In the genomic region with DNA sequence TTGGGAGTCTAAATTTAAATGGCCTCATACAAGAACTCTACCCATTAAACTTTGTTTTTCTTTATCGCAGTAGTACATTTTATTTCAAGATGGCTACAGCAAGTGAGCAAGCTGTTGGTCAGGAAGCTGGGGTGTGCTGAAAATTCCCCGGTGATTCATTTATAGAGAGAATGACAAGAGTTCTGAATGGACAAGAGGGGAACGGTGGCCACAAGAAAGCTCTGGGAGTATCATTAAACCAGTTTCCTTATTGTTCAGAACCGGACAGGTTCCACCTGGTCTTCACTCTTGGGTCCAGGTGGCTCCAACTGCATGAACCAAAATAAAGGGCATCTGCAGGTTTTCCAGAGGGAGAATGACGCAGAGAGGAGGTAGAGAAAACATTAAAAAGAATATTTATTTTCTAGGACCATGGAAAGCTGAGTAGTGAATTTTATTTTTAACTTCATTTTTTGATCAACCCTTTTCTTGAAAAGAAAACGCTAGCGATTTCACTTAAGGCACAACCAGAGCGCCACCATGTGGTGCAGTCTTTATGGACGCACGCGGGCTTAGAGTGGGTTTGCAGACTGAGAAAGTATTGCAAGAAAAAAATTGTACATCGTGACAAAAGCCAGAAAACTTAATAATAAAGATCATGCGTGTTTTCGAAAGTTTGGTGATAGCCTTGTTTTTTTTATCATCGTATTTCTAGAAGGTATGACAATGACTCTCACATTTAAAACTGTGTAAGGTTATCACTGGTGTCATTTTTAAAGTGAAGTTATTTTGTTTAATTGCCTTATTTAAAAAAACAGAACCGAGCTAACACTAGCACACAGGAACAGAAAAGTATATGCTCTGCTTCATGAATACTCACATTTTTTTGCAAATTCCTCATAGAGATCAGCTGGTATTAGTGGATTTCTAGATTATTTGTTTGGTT, we compare ENCODE assay signal across 8 cellular contexts.
DNase-seq lines count a peak whose midpoint lies in the region; ATAC-seq, FAIRE-seq and TF ChIP-seq lines count a peak whose summit lies in the region.

No MANE protein-coding gene starts in this region.

- CTCF ChIA-PET in SK-N-SH (lab: Yijun Ruan, JAX) = interaction anchor here (0.6 to 7.5 kb wide), 52 partner anchors 8 to 587 kb away, joined by 3 to 161 read pairs (median 4); a partner anchor contains a TSS
- CTCF ChIA-PET in activated CD8-positive, alpha-beta memory T cell treated with anti-CD3 and anti-CD28 coated beads, Interleukin-2, amount 10 ng/mL, durations not matched to agents 7 days and 5 days (lab: Charles Lee) = no interaction called here

- peak; percentile 96 for TF ChIP-seq RAD21 in SK-N-SH (IDR thresholded peaks at IDR 0.05; ENCODE audit: low read length)

- no peaks in the 10 kb centered on the region for H3F3A ChIP-seq in MM.1S (ENCODE audit: insufficient read depth, low read length)
- H3F3A ChIP-seq in SK-N-SH (replicated peaks; ENCODE audit: insufficient read depth) = no peaks in the 10 kb centered on the region

- peaks cover 12% of the 10 kb centered on the region for H3K9me3 Mint-ChIP-seq in activated CD8-positive, alpha-beta memory T cell treated with anti-CD3 and anti-CD28 coated beads, Interleukin-2, amount 10 ng/mL, durations not matched to agents 7 days and 5 days (ENCODE audit: low read depth)

- no peaks in the 10 kb centered on the region for H3K36me3 Mint-ChIP-seq in activated CD8-positive, alpha-beta memory T cell treated with anti-CD3 and anti-CD28 coated beads, Interleukin-2, amount 10 ng/mL, durations not matched to agents 7 days and 5 days

- no peak for FAIRE-seq in pancreas (lab: Jason Lieb, UNC)

- no peaks in the 10 kb centered on the region for H3K4me1 ChIP-seq in MM.1S (ENCODE audit: low read length)
- H3K4me1 ChIP-seq in SK-N-SH (ENCODE audit: control insufficient read depth in 1 of 2, insufficient read depth in 2 of 2, low read depth in 1 of 2, low read length in 1 of 2) = peaks cover 0 to 3% of the 10 kb centered on the region in 2 experiments; a peak in 2 of 4 replicates
- no peaks in the 10 kb centered on the region for H3K4me1 ChIP-seq in pancreas

- no peak overlapping the region for H3K9ac ChIP-seq in MM.1S (ENCODE audit: low read length)
- no peak overlapping the region for H3K9ac ChIP-seq in SK-N-SH

- no peaks in the 10 kb centered on the region for H3K27me3 Mint-ChIP-seq in activated CD8-positive, alpha-beta memory T cell treated with anti-CD3 and anti-CD28 coated beads, Interleukin-2, amount 10 ng/mL, durations not matched to agents 7 days and 5 days

- H3K36me3 ChIP-seq in MM.1S (replicated peaks; ENCODE audit: insufficient read depth, low read length) (no peaks in the 10 kb centered on the region), SK-N-SH (replicated peaks in 1 of 2; ENCODE audit: control insufficient read depth in 1 of 2, insufficient read depth in 2 of 2, low read length in 1 of 2) (no peaks in the 10 kb centered on the region), pancreas (no peaks in the 10 kb centered on the region)

- DNase-seq in GM10266 (ENCODE audit: extremely low spot score) (peak; percentile 7), H4 (ENCODE audit: low spot score) (peak; percentile 47), MM.1S (peak; percentile 53), SK-N-SH (peak; percentile 36), fibroblast of the conjunctiva (ENCODE audit: low read depth) (peak; percentile 39), pancreas (peak in 5 of 6 donors; percentile 22 to 73 (median 40))
- no peak for DNase-seq in activated CD8-positive, alpha-beta memory T cell treated with anti-CD3 and anti-CD28 coated beads, Interleukin-2, amount 10 ng/mL, durations not matched to agents 7 days and 5 days

- H3K9me3 ChIP-seq in MM.1S (replicated peaks; ENCODE audit: insufficient read depth, low read length) (no peaks in the 10 kb centered on the region), SK-N-SH (no peaks in the 10 kb centered on the region), pancreas (no peaks in the 10 kb centered on the region)

- H3K27me3 ChIP-seq in MM.1S (replicated peaks; ENCODE audit: insufficient read depth, low read length) (no peaks in the 10 kb centered on the region), SK-N-SH (ENCODE audit: insufficient read depth) (no peaks in the 10 kb centered on the region), pancreas (no peaks in the 10 kb centered on the region)

- 17% methylated on average over 16 of the region's 16 CpGs for WGBS in SK-N-SH (ENCODE audit: low lambda C conversion rate)
- WGBS in pancreas, 2 donors = 15% methylated on average over 16 of the region's 16 CpGs

- peak overlapping the region; percentile 26; the same call in 1 of the 2 replicates for H3K4me2 ChIP-seq in MM.1S (ENCODE audit: low read depth, low read length)
- H3K4me2 ChIP-seq in SK-N-SH = no peak overlapping the region

- 0 out of 2 replicates have a peak overlapping the region, but pooled peaks have one; percentile 45 for H2AFZ ChIP-seq in MM.1S (ENCODE audit: low read length)
- no peak overlapping the region; the same call in 1 of the 2 replicates for H2AFZ ChIP-seq in SK-N-SH (ENCODE audit: low read depth)

- H3K79me2 ChIP-seq in MM.1S (ENCODE audit: low read length) = no peaks in the 10 kb centered on the region
- H3K79me2 ChIP-seq in SK-N-SH (ENCODE audit: insufficient read depth) = no peaks in the 10 kb centered on the region

- POLR2A ChIA-PET in SK-N-SH (lab: Yijun Ruan, JAX) = interaction anchor here (1.0 kb wide), 1 partner anchor 200 kb away, joined by 4 read pairs; no protein-coding TSS in a partner anchor

- H3K27ac ChIP-seq in MM.1S (ENCODE audit: low read length) (no peak overlapping the region), SK-N-SH (ENCODE audit: low read depth in 2 of 2, low read length in 1 of 2) (no peak overlapping the region), pancreas (no peak overlapping the region)

- TF ChIP-seq CTCF in GM10266 (IDR thresholded peaks at IDR 0.05; ENCODE audit: control insufficient read depth, insufficient read depth, low read depth, missing control alignments) (peak; percentile 74), MM.1S (IDR thresholded peaks at IDR 0.05; ENCODE audit: low read length) (peak; percentile 56), SK-N-SH (IDR thresholded peaks at IDR 0.05) (peak; percentile 91), pancreas (IDR thresholded peaks at IDR 0.05) (peak; percentile 21 to 63 (median 46))

- no peaks in the 10 kb centered on the region for H3K4me1 Mint-ChIP-seq in activated CD8-positive, alpha-beta memory T cell treated with anti-CD3 and anti-CD28 coated beads, Interleukin-2, amount 10 ng/mL, durations not matched to agents 7 days and 5 days

- intact Hi-C loops in pancreas (cut with DNase I) = no loop called here

- no peak overlapping the region for H3K4me3 Mint-ChIP-seq in activated CD8-positive, alpha-beta memory T cell treated with anti-CD3 and anti-CD28 coated beads, Interleukin-2, amount 10 ng/mL, durations not matched to agents 7 days and 5 days

- no peaks in the 10 kb centered on the region for H4K20me1 ChIP-seq in MM.1S (ENCODE audit: insufficient read depth, low read length)
- H4K20me1 ChIP-seq in SK-N-SH (ENCODE audit: insufficient read depth) = no peaks in the 10 kb centered on the region

- H3K9me2 ChIP-seq in MM.1S (replicated peaks; ENCODE audit: insufficient read depth, low read length) (no peaks in the 10 kb centered on the region), SK-N-SH (no peaks in the 10 kb centered on the region)

- no peak overlapping the region for H3K27ac Mint-ChIP-seq in activated CD8-positive, alpha-beta memory T cell treated with anti-CD3 and anti-CD28 coated beads, Interleukin-2, amount 10 ng/mL, durations not matched to agents 7 days and 5 days

- H3K4me3 ChIP-seq in MM.1S (ENCODE audit: low read length) (no peak overlapping the region), SK-N-SH (ENCODE audit: low read depth in 2 of 2, low read length in 1 of 2) (no peak overlapping the region; a peak in 1 of 4 replicates), pancreas (peak overlapping the region in 2 of 4 donors; percentile 2 to 7)

- peak; percentile 61 to 91 (median 86) for ATAC-seq in pancreas
- no peak for ATAC-seq in GM21360 (IDR thresholded peaks at IDR 0.05; ENCODE audit: unreplicated experiment)
- ATAC-seq in activated CD8-positive, alpha-beta memory T cell treated with anti-CD3 and anti-CD28 coated beads, Interleukin-2, amount 10 ng/mL, durations not matched to agents 7 days and 5 days = no peak

- TF ChIP-seq EP300 in SK-N-SH (IDR thresholded peaks at IDR 0.05; ENCODE audit: borderline replicate concordance in 1 of 2, low read depth in 1 of 2, low read length in 1 of 2) = no peak

TF ChIP-seq in SK-N-SH, 30 proteins besides CTCF, POLR2A, EP300 and RAD21:
- TF ChIP-seq SMC3 (IDR thresholded peaks at IDR 0.05; ENCODE audit: low read depth, low read length) = peak; percentile 80
- no peak for TF ChIP-seq NFIC (IDR thresholded peaks at IDR 0.05; ENCODE audit: borderline replicate concordance)

Comparison
In these comparisons a context has a peak if more than half of its experiments do, and no peak if none do; other contexts are left out.
1. ATAC-seq: peak in pancreas (4 of 4); none in GM21360 (single experiment) and activated CD8-positive, alpha-beta memory T cell treated with anti-CD3 and anti-CD28 coated beads, Interleukin-2, amount 10 ng/mL, durations not matched to agents 7 days and 5 days (single experiment).
2. Peak in every context shown above with its lines, with median percentiles within 50 percentile points of each other: CTCF ChIP-seq.